Comparison of ENCODE assay signal across 2 cellular contexts in genomic region chr1:202240226-202240625, GRCh38. TPM values are rescaled to one million over a fixed set of nuclear protein-coding genes. Genes with fewer than 3 reads are reported as not detected.
"Had no signal": no experiment of that assay in that cellular context is flagged by ENCODE, and none has a peak within 500 bp of the region (broad histone marks: within the 10 kb centered on the region; RNA-seq: fewer than 3 reads in every experiment).

No MANE protein-coding gene starts in this region.

RNA-seq across cellular contexts. Expression of gene LGR6, which starts 46.6 kb away (rescaled TPM):
- total RNA-seq: lung microvascular endothelial cell, pulmonary artery endothelial cell had no signal
